Comparison of ENCODE assay signal across 20 cellular contexts in genomic region chr17:18071751-18072150, GRCh38. TPM values are rescaled to one million over a fixed set of nuclear protein-coding genes. Genes with fewer than 3 reads are reported as not detected.
DNase-seq lines count a peak whose midpoint lies in the region; ATAC-seq, FAIRE-seq and TF ChIP-seq lines count a peak whose summit lies in the region.
"Had no signal": no experiment of that assay in that cellular context is flagged by ENCODE, and none has a peak within 500 bp of the region (broad histone marks: within the 10 kb centered on the region; RNA-seq: fewer than 3 reads in every experiment).

No MANE protein-coding gene starts in this region.

- H3K4me1 ChIP-seq in CD8-positive, alpha-beta T cell (ENCODE audit: insufficient read depth, low read length) = peaks cover 4% of the 10 kb centered on the region
- H3K4me1 ChIP-seq in neuronal stem cell (ENCODE audit: control insufficient read depth in 2 of 2, insufficient read depth in 1 of 2, low read depth in 1 of 2, low read length in 2 of 2) = peaks cover 3 to 4% of the 10 kb centered on the region in 2 donors
- peaks cover 0 to 8% (median 0%) of the 10 kb centered on the region in 3 donors for H3K4me1 ChIP-seq in esophagus squamous epithelium
- H3K4me1 ChIP-seq in small intestine (ENCODE audit: control insufficient read depth in 2 of 2, insufficient read depth in 1 of 2, low read depth in 1 of 2, low read length in 1 of 2) = no peaks in the 10 kb centered on the region

- H3K9me3 ChIP-seq in CD8-positive, alpha-beta T cell (ENCODE audit: low read length) = no peaks in the 10 kb centered on the region
- H3K9me3 ChIP-seq in neuronal stem cell (replicated peaks in 1 of 2; ENCODE audit: control insufficient read depth in 2 of 2, insufficient read depth in 1 of 2, low read depth in 1 of 2, low read length in 2 of 2) (peaks cover 0 to 2% of the 10 kb centered on the region in 2 donors), esophagus squamous epithelium (no peaks in the 10 kb centered on the region), small intestine (ENCODE audit: control insufficient read depth, low read depth) (no peaks in the 10 kb centered on the region)
- H3K9me3 ChIP-seq: HAP-1 had no signal

- TF ChIP-seq POLR2A in esophagus squamous epithelium (IDR thresholded peaks at IDR 0.05) = no peak

- no peak overlapping the region for H2BK5ac ChIP-seq in neuronal stem cell (ENCODE audit: low read length)

- no peak overlapping the region for H3K23ac ChIP-seq in neuronal stem cell (ENCODE audit: low read depth, low read length, poor library complexity)

- H3K27me3 ChIP-seq in CD8-positive, alpha-beta T cell (ENCODE audit: insufficient read depth, low read length) = no peaks in the 10 kb centered on the region
- peaks cover 0 to 2% (median 0%) of the 10 kb centered on the region in 3 experiments for H3K27me3 ChIP-seq in neuronal stem cell (ENCODE audit: control insufficient read depth in 3 of 3, insufficient read depth in 3 of 3, low read depth in 1 of 3, low read length in 3 of 3)
- H3K27me3 ChIP-seq in esophagus squamous epithelium = peaks cover 0 to 2% (median 0%) of the 10 kb centered on the region in 4 donors
- H3K27me3 ChIP-seq in small intestine (ENCODE audit: control insufficient read depth in 2 of 2, insufficient read depth in 2 of 2, low read length in 2 of 2) = no peaks in the 10 kb centered on the region

- no peaks in the 10 kb centered on the region for H3K9me3 Mint-ChIP-seq in CD8-positive, alpha-beta T cell
- no peaks in the 10 kb centered on the region for H3K9me3 Mint-ChIP-seq in immature natural killer cell
- H3K9me3 Mint-ChIP-seq: CD14-positive monocyte had no signal

- no peak overlapping the region for H3K27ac ChIP-seq in CD8-positive, alpha-beta T cell (ENCODE audit: low read depth, low read length)
- H3K27ac ChIP-seq in neuronal stem cell (replicated peaks; ENCODE audit: low read length) (no peak overlapping the region), esophagus squamous epithelium (no peak overlapping the region), small intestine (ENCODE audit: low read depth in 1 of 2, low read length in 1 of 2) (no peak overlapping the region)
- H3K27ac ChIP-seq: KMS-11 had no signal

- intact Hi-C loops in CD8-positive, alpha-beta T cell (cut with DNase I, micrococcal nuclease) = no loop called here
- intact Hi-C loops in esophagus squamous epithelium (cut with DNase I) = no loop called here

- peaks cover 4% of the 10 kb centered on the region for H3K36me3 Mint-ChIP-seq in CD8-positive, alpha-beta T cell
- peaks cover 0 to under 1% (median 0%) of the 10 kb centered on the region in 3 donors for H3K36me3 Mint-ChIP-seq in immature natural killer cell

- CTCF ChIA-PET in CD8-positive, alpha-beta T cell (lab: Charles Lee) = no interaction called here

- H2BK15ac ChIP-seq in neuronal stem cell (ENCODE audit: low read length) = no peak overlapping the region

- no peak overlapping the region for H2BK120ac ChIP-seq in neuronal stem cell (ENCODE audit: low read depth, low read length)

- no peak overlapping the region for H3K9ac ChIP-seq in neuronal stem cell (ENCODE audit: low read depth, low read length, poor library complexity)
- H3K9ac ChIP-seq: KMS-11 had no signal

- no peak for TF ChIP-seq CTCF in CD8-positive, alpha-beta T cell (IDR thresholded peaks at IDR 0.05)
- TF ChIP-seq CTCF in esophagus squamous epithelium (IDR thresholded peaks at IDR 0.05) = no peak

- no peak overlapping the region for H3K4ac ChIP-seq in neuronal stem cell (ENCODE audit: low read length)

- no peak overlapping the region for H3K18ac ChIP-seq in neuronal stem cell (ENCODE audit: low read length)

- no peak overlapping the region for H4K91ac ChIP-seq in neuronal stem cell (ENCODE audit: low read depth, low read length, poor library complexity)

- ATAC-seq in CD8-positive, alpha-beta T cell = no peak
- ATAC-seq: Right ventricle myocardium inferior had no signal

- no peak for DNase-seq in CD8-positive, alpha-beta T cell
- DNase-seq in OCI-M1 (lab: John Stamatoyannopoulos, UW) (peak; percentile 4), immature natural killer cell (no peak), neuronal stem cell (ENCODE audit: low spot score) (no peak), esophagus squamous epithelium (lab: John Stamatoyannopoulos, UW) (no peak), small intestine (no peak), NCI-H2029 (lab: John Stamatoyannopoulos, UW) (no peak)
- DNase-seq: GF-D8, NCI-H1694, NCI-H2081 treated with DMSO at 0.1 percent for 48 hours, NCI-H446, NCI-H526 had no signal

- H3K4me1 Mint-ChIP-seq in CD8-positive, alpha-beta T cell (ENCODE audit: low read depth) = peaks cover 7% of the 10 kb centered on the region
- peaks cover 17 to 18% of the 10 kb centered on the region in 2 donors for H3K4me1 Mint-ChIP-seq in immature natural killer cell
- H3K4me1 Mint-ChIP-seq: B cell had no signal

- FAIRE-seq in small intestine (lab: Jason Lieb, UNC) = no peak
- FAIRE-seq: A204.1, D721Med had no signal

- H3K4me3 ChIP-seq in CD8-positive, alpha-beta T cell (ENCODE audit: low read depth, low read length) = no peak overlapping the region
- no peak overlapping the region for H3K4me3 ChIP-seq in neuronal stem cell (ENCODE audit: low read length in 2 of 2)
- no peak overlapping the region for H3K4me3 ChIP-seq in esophagus squamous epithelium
- H3K4me3 ChIP-seq in small intestine (ENCODE audit: low read depth in 1 of 2, low read length in 2 of 2) = no peak overlapping the region
- H3K4me3 ChIP-seq: HAP-1 had no signal

- H3K27ac Mint-ChIP-seq in CD8-positive, alpha-beta T cell = peak overlapping the region; percentile 6
- H3K27ac Mint-ChIP-seq in immature natural killer cell = peak overlapping the region in 3 of 6 donors; percentile 0 to 80 (median 2)
- H3K27ac Mint-ChIP-seq: B cell had no signal

- no peak overlapping the region for H2AK5ac ChIP-seq in neuronal stem cell (ENCODE audit: low read depth, low read length)

- no peak overlapping the region for H4K8ac ChIP-seq in neuronal stem cell (ENCODE audit: low read depth, low read length)

- no peaks in the 10 kb centered on the region for H3K36me3 ChIP-seq in CD8-positive, alpha-beta T cell (ENCODE audit: insufficient read depth, low read length)
- H3K36me3 ChIP-seq in neuronal stem cell (replicated peaks in 1 of 2; ENCODE audit: control insufficient read depth in 2 of 2, insufficient read depth in 2 of 2, low read length in 2 of 2) = peaks cover 0 to 3% of the 10 kb centered on the region in 2 donors
- peaks cover 0 to 9% (median 0%) of the 10 kb centered on the region in 3 donors for H3K36me3 ChIP-seq in esophagus squamous epithelium
- no peaks in the 10 kb centered on the region for H3K36me3 ChIP-seq in small intestine (ENCODE audit: control insufficient read depth in 2 of 2, insufficient read depth in 2 of 2, low read length in 2 of 2)
- H3K36me3 ChIP-seq: HAP-1 had no signal

- POLR2A ChIA-PET in CD8-positive, alpha-beta T cell (lab: Charles Lee) = no interaction called here

- no peak overlapping the region for H2BK12ac ChIP-seq in neuronal stem cell (ENCODE audit: low read length)

- no peak overlapping the region for H3K4me3 Mint-ChIP-seq in CD8-positive, alpha-beta T cell
- H3K4me3 Mint-ChIP-seq in immature natural killer cell = peak overlapping the region in 3 of 5 donors; percentile 4 to 66 (median 22)
- H3K4me3 Mint-ChIP-seq: B cell, CD14-positive monocyte had no signal

- no peak overlapping the region for H3K4me2 ChIP-seq in neuronal stem cell (ENCODE audit: insufficient read depth, low read length, poor library complexity, severe bottlenecking)
- H3K4me2 ChIP-seq: KMS-11 had no signal

- peak overlapping the region; percentile 86 for H2AFZ ChIP-seq in neuronal stem cell (ENCODE audit: low read length)

- no peak overlapping the region for H3K14ac ChIP-seq in neuronal stem cell (ENCODE audit: low read length)

- H3K27me3 Mint-ChIP-seq in CD8-positive, alpha-beta T cell (ENCODE audit: low read depth) = peaks cover 11% of the 10 kb centered on the region
- H3K27me3 Mint-ChIP-seq in immature natural killer cell (ENCODE audit: low read depth in 3 of 3) = peaks cover 0 to 8% (median 6%) of the 10 kb centered on the region in 3 donors

- no peaks in the 10 kb centered on the region for H3K79me1 ChIP-seq in neuronal stem cell (ENCODE audit: low read depth, low read length)

RNA-seq across cellular contexts. Expression of gene DRG2, which starts 16.0 kb away (rescaled TPM):
- 10 to 100 TPM; 45.4 to 46.3 TPM for total RNA-seq in CD8-positive, alpha-beta T cell
- polyA plus RNA-seq in immature natural killer cell (10 to 100 TPM; 54.2 to 66.9 (median 59.3) TPM), small intestine (10 to 100 TPM; 35.0 to 48.6 (median 47.6) TPM)
- polyA plus RNA-seq in neuronal stem cell (2013, experiment 1 of 2) = 21.8 TPM
- 20.9 TPM for polyA plus RNA-seq in neuronal stem cell (2013, experiment 2 of 2)
- total RNA-seq in esophagus squamous epithelium = 10 to 100 TPM; 31.8 to 45.4 (median 37.9) TPM

RNA-seq across cellular contexts. Expression of gene GID4, which starts 32.5 kb away (rescaled TPM):
- total RNA-seq in CD8-positive, alpha-beta T cell = 1 to 10 TPM; 2.7 to 5.0 TPM
- polyA plus RNA-seq in immature natural killer cell = 1 to 10 TPM; 4.3 to 7.4 (median 5.0) TPM
- 9.7 TPM for polyA plus RNA-seq in neuronal stem cell (2013, experiment 1 of 2)
- 10.5 TPM for polyA plus RNA-seq in neuronal stem cell (2013, experiment 2 of 2)
- 10 to 100 TPM in 2 of 4 donors, 1 to 10 TPM in 2; 7.5 to 18.1 (median 11.6) TPM for total RNA-seq in esophagus squamous epithelium
- 1 to 10 TPM; 2.5 to 4.3 (median 3.8) TPM for polyA plus RNA-seq in small intestine

RNA-seq across cellular contexts. Expression of gene ATPAF2, which starts 32.8 kb away (rescaled TPM):
- 10 to 100 TPM; 16.8 to 24.5 TPM for total RNA-seq in CD8-positive, alpha-beta T cell
- polyA plus RNA-seq in immature natural killer cell = 10 to 100 TPM; 14.6 to 24.9 (median 21.3) TPM
- 18.5 TPM for polyA plus RNA-seq in neuronal stem cell (2013, experiment 1 of 2)
- polyA plus RNA-seq in neuronal stem cell (2013, experiment 2 of 2) = 19.0 TPM
- total RNA-seq in esophagus squamous epithelium = 10 to 100 TPM; 15.8 to 26.9 (median 20.7) TPM
- 10 to 100 TPM; 20.5 to 26.4 (median 20.6) TPM for polyA plus RNA-seq in small intestine

RNA-seq across cellular contexts. Expression of gene MYO15A, which starts 36.8 kb away (rescaled TPM):
- total RNA-seq in CD8-positive, alpha-beta T cell = 1 to 10 TPM in 1 of 2 experiments, under 1 TPM in 1; 0.78 to 1.8 TPM
- polyA plus RNA-seq in immature natural killer cell (under 1 TPM in 2 of 3 donors, not detected in 1; 0.13 to 0.29 TPM), small intestine (1 to 10 TPM in 1 of 3 donors, under 1 TPM in 2; 0.22 to 2.7 (median 0.64) TPM)
- 1.3 TPM for polyA plus RNA-seq in neuronal stem cell (2013, experiment 1 of 2)
- 1.4 TPM for polyA plus RNA-seq in neuronal stem cell (2013, experiment 2 of 2)
- 1 to 10 TPM in 1 of 4 donors, under 1 TPM in 2, not detected in 1; 0.18 to 1.7 (median 0.30) TPM for total RNA-seq in esophagus squamous epithelium
- total RNA-seq: HT1080 had no signal
